21 cellular contexts compared by ENCODE assay signal in genomic region chr3:125033135-125033534, GRCh38. TPM values are rescaled to one million over a fixed set of nuclear protein-coding genes. Genes with fewer than 3 reads are reported as not detected.
A peak's percentile ranks its signal among the peaks of the same experiment; 100 is the strongest.
DNase-seq lines count a peak whose midpoint lies in the region; ATAC-seq and TF ChIP-seq lines count a peak whose summit lies in the region.
"Had no signal": no experiment of that assay in that cellular context is flagged by ENCODE, and none has a peak within 500 bp of the region (broad histone marks: within the 10 kb centered on the region; RNA-seq: fewer than 3 reads in every experiment).

No MANE protein-coding gene starts in this region.

- no peak overlapping the region for H3K4me3 ChIP-seq in BLaER1
- H3K4me3 ChIP-seq in Panc1 (ENCODE audit: low read depth in 2 of 2, low read length in 2 of 2), result no peak overlapping the region
- H3K4me3 ChIP-seq in lower lobe of right lung, result no peak overlapping the region
- no peak overlapping the region for H3K4me3 ChIP-seq in trophoblast cell (ENCODE audit: low read depth, low read length)
- H3K4me3 ChIP-seq: psoas muscle had no signal

- no TSS peak for BruUV-seq in Panc1 (replicated peaks; lab: Mats Ljungman, UMichigan)

- H3K14ac ChIP-seq in trophoblast cell (ENCODE audit: low read length), result no peak overlapping the region

- H3K18ac ChIP-seq in trophoblast cell (ENCODE audit: low read length), result no peak overlapping the region

- H3K4ac ChIP-seq in trophoblast cell (ENCODE audit: low read depth, low read length), result no peak overlapping the region

- DNase-seq in Panc1 (ENCODE audit: low read depth, low spot score) (no peak), lower lobe of right lung (no peak), trophoblast cell (no peak), DMS53 (lab: John Stamatoyannopoulos, UW) (no peak)
- DNase-seq in stimulated activated CD4-positive, alpha-beta T cell treated with anti-CD3 and anti-CD28 coated beads, Interleukin-15, amount 100 ng/mL, for 24 hours, result no peak
- DNase-seq: activated CD4-positive, alpha-beta T cell treated with anti-CD3 and anti-CD28 coated beads, Interleukin-2, amount 10 ng/mL, durations not matched to agents 7 days and 5 days; aorta; CD4-positive, alpha-beta T cell; hypothalamus; kidney; natural killer cell; NCI-H1105; NCI-H2029 treated with DMSO at 0.1 percent for 48 hours; OCI-M1; psoas muscle; SIG-M5; stimulated activated CD4-positive, alpha-beta T cell treated with anti-CD3 and anti-CD28 coated beads, Interleukin-4, amount 100 ng/mL, for 4 hours had no signal

- no peak overlapping the region for H3K27ac ChIP-seq in BLaER1
- H3K27ac ChIP-seq in Panc1 (ENCODE audit: low read length), result peak overlapping the region; percentile 29
- peak overlapping the region; percentile 21 for H3K27ac ChIP-seq in lower lobe of right lung
- no peak overlapping the region for H3K27ac ChIP-seq in trophoblast cell (ENCODE audit: low read depth, low read length)
- H3K27ac ChIP-seq: psoas muscle had no signal

- H3K4me2 ChIP-seq in BLaER1, result peak overlapping the region; percentile 64; the same call in 1 of the 2 replicates
- H3K4me2 ChIP-seq in trophoblast cell (ENCODE audit: low read length), result no peak overlapping the region

- H3K9me3 ChIP-seq in BLaER1, result peaks cover 18% of the 10 kb centered on the region
- H3K9me3 ChIP-seq in Panc1 (ENCODE audit: control insufficient read depth, insufficient read depth, low read depth, low read length), result no peaks in the 10 kb centered on the region
- H3K9me3 ChIP-seq in lower lobe of right lung, result no peaks in the 10 kb centered on the region
- H3K9me3 ChIP-seq in trophoblast cell (ENCODE audit: insufficient read depth, low read depth, low read length), result no peaks in the 10 kb centered on the region
- H3K9me3 ChIP-seq: psoas muscle had no signal

- H3K4me1 ChIP-seq in BLaER1, result peaks cover 41% of the 10 kb centered on the region
- peaks cover 21% of the 10 kb centered on the region for H3K4me1 ChIP-seq in Panc1 (ENCODE audit: control insufficient read depth, insufficient read depth, low read length)
- H3K4me1 ChIP-seq in lower lobe of right lung, result peaks cover 44% of the 10 kb centered on the region
- H3K4me1 ChIP-seq in trophoblast cell (ENCODE audit: control insufficient read depth in 1 of 2, insufficient read depth in 2 of 2, low read length in 2 of 2), result peaks cover 3 to 15% of the 10 kb centered on the region in 2 experiments

- H2AK5ac ChIP-seq in trophoblast cell (ENCODE audit: low read length), result no peak overlapping the region

- in situ Hi-C loops in Panc1 (cut with HindIII; ENCODE audit: low pct_unique_long_range_greater_than_20kb, low sequenced_read_pairs), result no loop called here

- H2AFZ ChIP-seq in trophoblast cell (ENCODE audit: insufficient read depth, low read length, poor library complexity), result no peak overlapping the region

- no peak overlapping the region for H4K12ac ChIP-seq in trophoblast cell (ENCODE audit: low read depth, low read length)

- H4K20me1 ChIP-seq in BLaER1, result no peaks in the 10 kb centered on the region

- POLR2A ChIA-PET in Panc1 (lab: Charles Lee), result interaction anchor here (0.6 to 1.1 kb wide), 3 partner anchors 11 to 122 kb away, joined by 3 to 8 read pairs (median 4); no protein-coding TSS in a partner anchor

- no peaks in the 10 kb centered on the region for H3K27me3 ChIP-seq in BLaER1
- H3K27me3 ChIP-seq in Panc1 (ENCODE audit: control insufficient read depth, insufficient read depth, low read length), result no peaks in the 10 kb centered on the region
- no peaks in the 10 kb centered on the region for H3K27me3 ChIP-seq in lower lobe of right lung (ENCODE audit: low read depth)
- H3K27me3 ChIP-seq in trophoblast cell (ENCODE audit: insufficient read depth, low read length), result no peaks in the 10 kb centered on the region

- no CpG with 5 or more reads among the region's 5 CpGs for WGBS in trophoblast cell (ENCODE audit: extremely low coverage, insufficient coverage, insufficient read length)

- H3K9ac ChIP-seq in BLaER1 (no peak overlapping the region), trophoblast cell (ENCODE audit: low read length) (no peak overlapping the region)

- intact Hi-C loops in Panc1 (cut with micrococcal nuclease; ENCODE audit: unreplicated experiment), result no loop called here
- intact Hi-C loops in lower lobe of right lung (cut with DNase I), result no loop called here

- no peak overlapping the region for H4K8ac ChIP-seq in trophoblast cell (ENCODE audit: low read depth, low read length)

- peak; percentile 29; the same call in 1 of the 2 replicates for ATAC-seq in Panc1
- no peak for ATAC-seq in lower lobe of right lung
- no peak for ATAC-seq in HG03135 (IDR thresholded peaks at IDR 0.05; ENCODE audit: unreplicated experiment)
- no peak for ATAC-seq in HG03460 (IDR thresholded peaks at IDR 0.05; ENCODE audit: unreplicated experiment)
- ATAC-seq: activated naive CD4-positive, alpha-beta T cell treated with anti-CD3 and anti-CD28 coated beads, Interleukin-2, amount 50 U/mL, for 72 hours; natural killer cell had no signal

- H3K23ac ChIP-seq in trophoblast cell (ENCODE audit: low read length), result no peak overlapping the region

- H4K91ac ChIP-seq in trophoblast cell (ENCODE audit: low read depth, low read length), result peak overlapping the region; percentile 31

- H3K79me2 ChIP-seq in trophoblast cell (ENCODE audit: control insufficient read depth, insufficient read depth, low read length, poor library complexity), result peaks cover under 1% of the 10 kb centered on the region

- peaks cover 14% of the 10 kb centered on the region for H3K36me3 ChIP-seq in BLaER1
- H3K36me3 ChIP-seq in Panc1 (ENCODE audit: control insufficient read depth, insufficient read depth, low read length), result no peaks in the 10 kb centered on the region
- H3K36me3 ChIP-seq in lower lobe of right lung, result peaks cover 12% of the 10 kb centered on the region
- H3K36me3 ChIP-seq in trophoblast cell (ENCODE audit: control insufficient read depth in 1 of 2, insufficient read depth in 2 of 2, low read length in 2 of 2), result peaks cover 8 to 10% of the 10 kb centered on the region in 2 experiments

- no peak overlapping the region for H2BK120ac ChIP-seq in trophoblast cell (ENCODE audit: insufficient read depth, low read length, poor library complexity)

- H2BK12ac ChIP-seq in trophoblast cell (ENCODE audit: low read length), result peak overlapping the region; percentile 28

- H2BK5ac ChIP-seq in trophoblast cell (ENCODE audit: low read depth, low read length, poor library complexity), result no peak overlapping the region

- no peaks in the 10 kb centered on the region for H3K79me1 ChIP-seq in trophoblast cell (ENCODE audit: low read length)

- CTCF ChIA-PET in Panc1 (lab: Charles Lee), result no interaction called here

- TF ChIP-seq CTCF in Panc1 (IDR thresholded peaks at IDR 0.05) (no peak), lower lobe of right lung (IDR thresholded peaks at IDR 0.05) (no peak)

RNA-seq across cellular contexts. Expression of gene HEG1, which starts 22.7 kb away (rescaled TPM):
- 141 TPM for total RNA-seq in Panc1 (2021; ENCODE audit: unreplicated experiment)
- 63.2 TPM for polyA plus RNA-seq in Panc1 (2012; ENCODE audit: insufficient read length)
- total RNA-seq in lower lobe of right lung, result 157 TPM
- polyA plus RNA-seq in trophoblast cell (2013), result 59.6 and 62.6 TPM in 2 replicates

Comparison
In these comparisons a context has a peak if more than half of its experiments do, and no peak if none do; other contexts are left out.
1. H3K27ac ChIP-seq: peak in Panc1 (single experiment) and lower lobe of right lung (single experiment); none in BLaER1 (single experiment) and trophoblast cell (single experiment).